In genomic region chr11:60926500-60926899, GRCh38 we compare ENCODE assay signal across 19 cellular contexts. TPM values are rescaled to one million over a fixed set of nuclear protein-coding genes. Genes with fewer than 3 reads are reported as not detected.
DNase-seq lines count a peak whose midpoint lies in the region; ATAC-seq lines count a peak whose summit lies in the region.
"Had no signal": no experiment of that assay in that cellular context is flagged by ENCODE, and none has a peak within 500 bp of the region (broad histone marks: within the 10 kb centered on the region; RNA-seq: fewer than 3 reads in every experiment).

No MANE protein-coding gene starts in this region.

- H3K36me3 ChIP-seq in neuronal stem cell (replicated peaks in 1 of 2; ENCODE audit: control insufficient read depth in 2 of 2, insufficient read depth in 2 of 2, low read length in 2 of 2), result peaks cover 52 to 73% of the 10 kb centered on the region in 2 donors

- H3K18ac ChIP-seq in neuronal stem cell (ENCODE audit: low read length), result no peak overlapping the region

- no peaks in the 10 kb centered on the region for H3K27me3 ChIP-seq in neuronal stem cell (ENCODE audit: control insufficient read depth in 3 of 3, insufficient read depth in 3 of 3, low read depth in 1 of 3, low read length in 3 of 3)

- no peak overlapping the region for H3K27ac Mint-ChIP-seq in T-helper 17 cell

- H3K23ac ChIP-seq in neuronal stem cell (ENCODE audit: low read depth, low read length, poor library complexity), result no peak overlapping the region

- ATAC-seq in T-helper 17 cell (no peak), HG03039 (IDR thresholded peaks at IDR 0.05; ENCODE audit: unreplicated experiment) (no peak)
- ATAC-seq: HepG2 had no signal

- DNase-seq in DMS53 (lab: John Stamatoyannopoulos, UW) (peak; percentile 21), DMS53 treated with DMSO at 0.1 percent for 48 hours (lab: John Stamatoyannopoulos, UW; ENCODE audit: unreplicated experiment) (no peak), T-helper 17 cell (no peak), hippocampal formation (lab: John Stamatoyannopoulos, UW) (peak; percentile 26 to 27), neuronal stem cell (ENCODE audit: low spot score) (no peak), DMS79 treated with DMSO at 0.1 percent for 48 hours (lab: John Stamatoyannopoulos, UW) (no peak), HCEC 1CT (no peak)
- DNase-seq: COR-L47, Karpas-422, MM.1S, NCI-H1105 treated with DMSO at 0.1 percent for 48 hours, NCI-H187, NCI-H526 treated with DMSO at 0.1 percent for 48 hours had no signal

- H2BK120ac ChIP-seq in neuronal stem cell (ENCODE audit: low read depth, low read length), result no peak overlapping the region

- no peak overlapping the region for H3K4ac ChIP-seq in neuronal stem cell (ENCODE audit: low read length)

- H3K4me3 Mint-ChIP-seq in T-helper 17 cell, result peak overlapping the region; percentile 3

- H2AK5ac ChIP-seq in neuronal stem cell (ENCODE audit: low read depth, low read length), result no peak overlapping the region

- H4K8ac ChIP-seq in neuronal stem cell (ENCODE audit: low read depth, low read length), result peak overlapping the region; percentile 29

- WGBS in neuronal stem cell (ENCODE audit: extremely low coverage in 2 of 2, insufficient read length in 2 of 2, insufficient replicate concordance in 1 of 2), 2 donors, result no CpG with 5 or more reads among the region's 8 CpGs

- H3K9me3 ChIP-seq in T-helper 17 cell (ENCODE audit: control insufficient read depth, low read length, poor library complexity, severe bottlenecking), result no peaks in the 10 kb centered on the region
- no peaks in the 10 kb centered on the region for H3K9me3 ChIP-seq in neuronal stem cell (replicated peaks in 1 of 2; ENCODE audit: control insufficient read depth in 2 of 2, insufficient read depth in 1 of 2, low read depth in 1 of 2, low read length in 2 of 2)

- H2BK5ac ChIP-seq in neuronal stem cell (ENCODE audit: low read length), result no peak overlapping the region

- H3K4me1 Mint-ChIP-seq in T-helper 17 cell, result peaks cover 10% of the 10 kb centered on the region

- no peak overlapping the region for H4K91ac ChIP-seq in neuronal stem cell (ENCODE audit: low read depth, low read length, poor library complexity)

- H3K79me1 ChIP-seq in neuronal stem cell (ENCODE audit: low read depth, low read length), result peaks cover 9% of the 10 kb centered on the region

- H3K4me1 ChIP-seq in neuronal stem cell (ENCODE audit: control insufficient read depth in 2 of 2, insufficient read depth in 1 of 2, low read depth in 1 of 2, low read length in 2 of 2), result peaks cover 11 to 15% of the 10 kb centered on the region in 2 donors

- peaks cover 7% of the 10 kb centered on the region for H3K36me3 Mint-ChIP-seq in T-helper 17 cell (ENCODE audit: low read depth)

- H3K4me3 ChIP-seq in neuronal stem cell (ENCODE audit: low read length in 2 of 2), result no peak overlapping the region

- H2BK15ac ChIP-seq in neuronal stem cell (ENCODE audit: low read length), result no peak overlapping the region

- no peak overlapping the region for H3K14ac ChIP-seq in neuronal stem cell (ENCODE audit: low read length)

- H3K27me3 Mint-ChIP-seq in T-helper 17 cell, result peaks cover 54% of the 10 kb centered on the region

- no peak overlapping the region for H3K27ac ChIP-seq in neuronal stem cell (replicated peaks; ENCODE audit: low read length)
- H3K27ac ChIP-seq: 22Rv1, C4-2B had no signal

- no peak overlapping the region for H3K4me2 ChIP-seq in neuronal stem cell (ENCODE audit: insufficient read depth, low read length, poor library complexity, severe bottlenecking)

- no peak overlapping the region for H2BK12ac ChIP-seq in neuronal stem cell (ENCODE audit: low read length)

- no peak overlapping the region for H2AFZ ChIP-seq in neuronal stem cell (ENCODE audit: low read length)

- no peak overlapping the region for H3K9ac ChIP-seq in neuronal stem cell (ENCODE audit: low read depth, low read length, poor library complexity)

RNA-seq across cellular contexts. Expression of gene TMEM132A, which starts 2.2 kb away (rescaled TPM):
- total RNA-seq in T-helper 17 cell, result not detected
- 90.5 TPM for polyA plus RNA-seq in neuronal stem cell (2013, experiment 1 of 2)
- 91.3 TPM for polyA plus RNA-seq in neuronal stem cell (2013, experiment 2 of 2)

RNA-seq across cellular contexts. Expression of gene TMEM109, which starts 12.5 kb away (rescaled TPM):
- total RNA-seq in T-helper 17 cell, result 10 to 100 TPM; 42.8 to 52.7 TPM
- polyA plus RNA-seq in neuronal stem cell (2013, experiment 1 of 2), result 64.1 TPM
- polyA plus RNA-seq in neuronal stem cell (2013, experiment 2 of 2), result 63.1 TPM

RNA-seq across cellular contexts. Expression of gene PRPF19, which starts 20.1 kb away (rescaled TPM):
- 10 to 100 TPM; 66.7 to 87.5 TPM for total RNA-seq in T-helper 17 cell
- polyA plus RNA-seq in neuronal stem cell (2013, experiment 1 of 2), result 80.3 TPM
- polyA plus RNA-seq in neuronal stem cell (2013, experiment 2 of 2), result 77.6 TPM

RNA-seq across cellular contexts. Expression of gene SLC15A3, which starts 25.5 kb away (rescaled TPM):
- 10 to 100 TPM in 1 of 2 donors, 1 to 10 TPM in 1; 3.5 to 11.2 TPM for total RNA-seq in T-helper 17 cell
- polyA plus RNA-seq in neuronal stem cell (2013, experiment 1 of 2), result 44.3 TPM
- polyA plus RNA-seq in neuronal stem cell (2013, experiment 2 of 2), result 45.8 TPM

RNA-seq across cellular contexts. Expression of gene CD6, which starts 45.0 kb away (rescaled TPM):
- total RNA-seq in T-helper 17 cell, result 100 to 1,000 TPM; 533 to 568 TPM
- polyA plus RNA-seq in neuronal stem cell (2013, experiment 1 of 2), result 0.21 TPM
- polyA plus RNA-seq in neuronal stem cell (2013, experiment 2 of 2), result 0.24 TPM
- total RNA-seq: H1, HepG2, SK-MEL-5 had no signal
- polyA plus RNA-seq: HepG2 had no signal

Comparison
In these comparisons a context has a peak if more than half of its experiments do, and no peak if none do; other contexts are left out.
1. DNase-seq: peak in DMS53 (single experiment) and hippocampal formation (2 of 2); none in DMS53 treated with DMSO at 0.1 percent for 48 hours (single experiment), T-helper 17 cell (0 of 3), neuronal stem cell (single experiment), DMS79 treated with DMSO at 0.1 percent for 48 hours (single experiment) and HCEC 1CT (single experiment).